ENCODE assay signal across 8 cellular contexts in the genomic region with DNA sequence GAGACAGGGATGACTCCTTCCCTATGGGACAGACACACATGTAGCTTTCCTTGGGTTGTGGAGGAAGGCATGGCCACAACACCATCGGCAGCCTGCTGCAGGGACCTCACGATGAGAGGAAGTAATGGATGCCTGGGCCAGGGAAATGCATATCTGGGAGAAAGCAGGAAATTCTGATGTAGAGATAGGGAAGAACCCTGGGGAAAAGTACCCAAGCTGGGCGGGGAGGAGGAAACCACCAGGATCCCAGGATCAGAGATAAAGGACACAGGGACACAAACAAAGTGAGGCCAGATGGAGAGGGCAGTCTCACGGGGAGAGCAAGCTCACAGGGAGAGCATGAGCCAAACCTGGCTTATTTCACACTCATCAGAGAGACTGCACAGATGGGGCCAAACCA.
DNase-seq lines count a peak whose midpoint lies in the region; ATAC-seq and TF ChIP-seq lines count a peak whose summit lies in the region.
"Not testable (repeated sequence)": the region's sequence is repeated elsewhere in the genome, so short reads cannot be mapped to it uniquely, and the experiment has no call there.

No MANE protein-coding gene starts in this region.

- H3K9ac ChIP-seq in PC-3 (ENCODE audit: low read length), result peak overlapping the region; percentile 80
- not testable (repeated sequence) for H3K9ac ChIP-seq in neuronal stem cell (ENCODE audit: low read depth, low read length, poor library complexity)

- not testable (repeated sequence) for H3K4me1 ChIP-seq in BE2C; neuronal stem cell (ENCODE audit: control insufficient read depth in 2 of 2, insufficient read depth in 1 of 2, low read depth in 1 of 2, low read length in 2 of 2)
- peaks cover 16% of the 10 kb centered on the region for H3K4me1 ChIP-seq in PC-3 (ENCODE audit: insufficient read depth, low read length)

- H2AFZ ChIP-seq in PC-3 (ENCODE audit: low read length) (0 out of 2 replicates have a peak overlapping the region, but pooled peaks have one; percentile 26), neuronal stem cell (ENCODE audit: low read length) (peak overlapping the region; percentile 22)

- H4K20me1 ChIP-seq in PC-3 (ENCODE audit: low read length), result not testable (repeated sequence)

- H3K4me3 Mint-ChIP-seq in T-helper 2 cell treated with Interferon-gamma antibody and Interleukin-4, amounts not matched to agents 5 μg/mL and 100 μg/mL, for 36 hours, result peak overlapping the region; percentile 13
- H3K4me3 Mint-ChIP-seq in activated T-cell treated with anti-CD3 and anti-CD28 coated beads, Interleukin-2, amount 50 U/mL, for 72 hours, result peak overlapping the region; percentile 28 to 63
- H3K4me3 Mint-ChIP-seq in glutamatergic neuron (ENCODE audit: unreplicated experiment), result not testable (repeated sequence)

- TSS peak; percentile 57 for BruUV-seq in PC-3 (replicated peaks; lab: Mats Ljungman, UMichigan)

- not testable (repeated sequence) for H3K27me3 ChIP-seq in BE2C; PC-3 (ENCODE audit: low read length); neuronal stem cell (ENCODE audit: control insufficient read depth in 3 of 3, insufficient read depth in 3 of 3, low read depth in 1 of 3, low read length in 3 of 3)

- H2BK5ac ChIP-seq in neuronal stem cell (ENCODE audit: low read length), result not testable (repeated sequence)

- H2AK5ac ChIP-seq in neuronal stem cell (ENCODE audit: low read depth, low read length), result not testable (repeated sequence)

- not testable (repeated sequence) for H2BK15ac ChIP-seq in neuronal stem cell (ENCODE audit: low read length)

- not testable (repeated sequence) for H3K18ac ChIP-seq in neuronal stem cell (ENCODE audit: low read length)

- H2BK12ac ChIP-seq in neuronal stem cell (ENCODE audit: low read length), result not testable (repeated sequence)

- not testable (repeated sequence) for TF ChIP-seq CTCF in BE2C (IDR thresholded peaks at IDR 0.05; ENCODE audit: low read depth, low read length); PC-3 (conservative IDR thresholded peaks at IDR 0.05; ENCODE audit: low read depth, low read length); glutamatergic neuron (IDR thresholded peaks at IDR 0.05; ENCODE audit: partially characterized antibody, unreplicated experiment)

- not testable (repeated sequence) for H3K36me3 ChIP-seq in BE2C; PC-3 (ENCODE audit: low read depth, low read length); neuronal stem cell (replicated peaks in 1 of 2; ENCODE audit: control insufficient read depth in 2 of 2, insufficient read depth in 2 of 2, low read length in 2 of 2)

- not testable (repeated sequence) for H3K27me3 Mint-ChIP-seq in T-helper 2 cell treated with Interferon-gamma antibody and Interleukin-4, amounts not matched to agents 5 μg/mL and 100 μg/mL, for 36 hours (ENCODE audit: low read depth); activated T-cell treated with anti-CD3 and anti-CD28 coated beads, Interleukin-2, amount 50 U/mL, for 72 hours (ENCODE audit: low read depth); glutamatergic neuron (ENCODE audit: unreplicated experiment)

- not testable (repeated sequence) for H3K4ac ChIP-seq in neuronal stem cell (ENCODE audit: low read length)

- not testable (repeated sequence) for H2BK120ac ChIP-seq in neuronal stem cell (ENCODE audit: low read depth, low read length)

- not testable (repeated sequence) for H3K79me1 ChIP-seq in neuronal stem cell (ENCODE audit: low read depth, low read length)

- H3K27ac ChIP-seq in PC-3 (ENCODE audit: low read length), result peak overlapping the region; percentile 98
- H3K27ac ChIP-seq in neuronal stem cell (replicated peaks; ENCODE audit: low read length), result not testable (repeated sequence)

- CTCF ChIA-PET in PC-3 (lab: Charles Lee), result not testable (repeated sequence)

- not testable (repeated sequence) for H3F3A ChIP-seq in PC-3 (ENCODE audit: low read length, unreplicated experiment)

- DNase-seq in BE2C (peak; percentile 23), ELR (ENCODE audit: low read depth) (peak; percentile 4), cerebellar cortex (ENCODE audit: low spot score) (peak; percentile 14)
- DNase-seq in PC-3; T-helper 2 cell treated with Interferon-gamma antibody and Interleukin-4, amounts not matched to agents 5 μg/mL and 100 μg/mL, for 36 hours (ENCODE audit: low spot score); activated T-cell treated with anti-CD3 and anti-CD28 coated beads, Interleukin-2, amount 50 U/mL, for 72 hours; glutamatergic neuron; neuronal stem cell (ENCODE audit: low spot score): not testable (repeated sequence)

- not testable (repeated sequence) for H4K8ac ChIP-seq in neuronal stem cell (ENCODE audit: low read depth, low read length)

- H3K14ac ChIP-seq in neuronal stem cell (ENCODE audit: low read length), result not testable (repeated sequence)

- H3K9me2 ChIP-seq in PC-3 (replicated peaks; ENCODE audit: low read length), result not testable (repeated sequence)

- not testable (repeated sequence) for H3K23ac ChIP-seq in neuronal stem cell (ENCODE audit: low read depth, low read length, poor library complexity)

- intact Hi-C loops in PC-3 (cut with micrococcal nuclease), result not testable (repeated sequence)

- not testable (repeated sequence) for H3K9me3 ChIP-seq in BE2C; PC-3 (ENCODE audit: low read length); neuronal stem cell (replicated peaks in 1 of 2; ENCODE audit: control insufficient read depth in 2 of 2, insufficient read depth in 1 of 2, low read depth in 1 of 2, low read length in 2 of 2)

- H3K9me3 Mint-ChIP-seq in T-helper 2 cell treated with Interferon-gamma antibody and Interleukin-4, amounts not matched to agents 5 μg/mL and 100 μg/mL, for 36 hours; activated T-cell treated with anti-CD3 and anti-CD28 coated beads, Interleukin-2, amount 50 U/mL, for 72 hours; glutamatergic neuron (ENCODE audit: unreplicated experiment): not testable (repeated sequence)

- H3K4me3 ChIP-seq in BE2C (ENCODE audit: low read depth, low read length); PC-3 (ENCODE audit: low read length); neuronal stem cell (ENCODE audit: low read length in 2 of 2): not testable (repeated sequence)

- H3K27ac Mint-ChIP-seq in T-helper 2 cell treated with Interferon-gamma antibody and Interleukin-4, amounts not matched to agents 5 μg/mL and 100 μg/mL, for 36 hours, result peak overlapping the region; percentile 1
- peak overlapping the region; percentile 84 for H3K27ac Mint-ChIP-seq in activated T-cell treated with anti-CD3 and anti-CD28 coated beads, Interleukin-2, amount 50 U/mL, for 72 hours
- H3K27ac Mint-ChIP-seq in glutamatergic neuron (ENCODE audit: unreplicated experiment), result peak overlapping the region; percentile 26

- H4K91ac ChIP-seq in neuronal stem cell (ENCODE audit: low read depth, low read length, poor library complexity), result not testable (repeated sequence)

- not testable (repeated sequence) for H3K79me2 ChIP-seq in PC-3 (ENCODE audit: low read length)

- H3K4me1 Mint-ChIP-seq in T-helper 2 cell treated with Interferon-gamma antibody and Interleukin-4, amounts not matched to agents 5 μg/mL and 100 μg/mL, for 36 hours (ENCODE audit: low read depth); glutamatergic neuron (ENCODE audit: low read depth, unreplicated experiment): not testable (repeated sequence)
- H3K4me1 Mint-ChIP-seq in activated T-cell treated with anti-CD3 and anti-CD28 coated beads, Interleukin-2, amount 50 U/mL, for 72 hours (ENCODE audit: low read depth), result peaks cover 12% of the 10 kb centered on the region

- POLR2A ChIA-PET in PC-3 (lab: Charles Lee; ENCODE audit: unreplicated experiment), result not testable (repeated sequence)

- no CpG with 5 or more reads among the region's 4 CpGs for WGBS in neuronal stem cell (ENCODE audit: extremely low coverage in 2 of 2, insufficient read length in 2 of 2, insufficient replicate concordance in 1 of 2), 2 donors

- H3K36me3 Mint-ChIP-seq in T-helper 2 cell treated with Interferon-gamma antibody and Interleukin-4, amounts not matched to agents 5 μg/mL and 100 μg/mL, for 36 hours (ENCODE audit: low read depth); activated T-cell treated with anti-CD3 and anti-CD28 coated beads, Interleukin-2, amount 50 U/mL, for 72 hours (ENCODE audit: insufficient read depth in 2 of 2); glutamatergic neuron (ENCODE audit: unreplicated experiment): not testable (repeated sequence)

- not testable (repeated sequence) for ATAC-seq in PC-3; activated T-cell treated with anti-CD3 and anti-CD28 coated beads, Interleukin-2, amount 50 U/mL, for 72 hours (replicated peaks in 1 of 2)

- H3K4me2 ChIP-seq in PC-3 (ENCODE audit: low read length), result peak overlapping the region; percentile 47
- not testable (repeated sequence) for H3K4me2 ChIP-seq in neuronal stem cell (ENCODE audit: insufficient read depth, low read length, poor library complexity, severe bottlenecking)

Comparison
In these comparisons a context has a peak if more than half of its experiments do, and no peak if none do; other contexts are left out.
1. H3K27ac Mint-ChIP-seq: peak in every context shown above with its lines; median percentile 84 in activated T-cell treated with anti-CD3 and anti-CD28 coated beads, Interleukin-2, amount 50 U/mL, for 72 hours; 26 in glutamatergic neuron; 1 in T-helper 2 cell treated with Interferon-gamma antibody and Interleukin-4, amounts not matched to agents 5 μg/mL and 100 μg/mL, for 36 hours.